ENCODE assay signal across 20 cellular contexts in genomic region chr14:59698793-59699192, GRCh38.
DNase-seq lines count a peak whose midpoint lies in the region; ATAC-seq and TF ChIP-seq lines count a peak whose summit lies in the region.
"Had no signal": no experiment of that assay in that cellular context is flagged by ENCODE, and none has a peak within 500 bp of the region (broad histone marks: within the 10 kb centered on the region; RNA-seq: fewer than 3 reads in every experiment).

No MANE protein-coding gene starts in this region.

- peak; percentile 28 for DNase-seq in H4 (ENCODE audit: low spot score)
- peak; percentile 15 for DNase-seq in NCI-H2029 treated with DMSO at 0.1 percent for 48 hours (lab: John Stamatoyannopoulos, UW)
- peak; percentile 67 to 79 for DNase-seq in cardiac fibroblast (ENCODE audit: low read depth in 2 of 2)
- peak; percentile 19 for DNase-seq in myocyte (ENCODE audit: low read depth)
- DNase-seq in cerebellar nuclear complex (lab: John Stamatoyannopoulos, UW): no peak
- no peak for DNase-seq in CD8-positive, alpha-beta memory T cell
- DNase-seq: colonic mucosa; KG1; naive thymus-derived CD8-positive, alpha-beta T cell; NCI-H1436; SIG-M5; testis had no signal

- POLR2A ChIA-PET in CD8-positive, alpha-beta memory T cell (lab: Charles Lee): no interaction called here

- peaks cover 0 to 2% of the 10 kb centered on the region in 2 donors for H3K27me3 Mint-ChIP-seq in CD8-positive, alpha-beta memory T cell

- no peaks in the 10 kb centered on the region for H3K36me3 ChIP-seq in CD8-positive, alpha-beta memory T cell (ENCODE audit: insufficient read depth, low read length)
- H3K36me3 ChIP-seq: colonic mucosa had no signal

- no peak overlapping the region for H3K27ac Mint-ChIP-seq in CD8-positive, alpha-beta memory T cell
- H3K27ac Mint-ChIP-seq: activated T-helper 17 cell treated with anti-CD3 and anti-CD28 coated beads, Interleukin-2, amount 50 U/mL, for 72 hours; memory B cell; naive thymus-derived CD8-positive, alpha-beta T cell; T-helper 1 cell treated with Interleukin-12 subunit alpha and Interleukin-12 subunit beta and Interleukin-4 antibody, amounts not matched to agents 30 μg/mL and 1 μg/mL, for 36 hours; WTC11 had no signal

- no peak overlapping the region for H3K4me3 Mint-ChIP-seq in CD8-positive, alpha-beta memory T cell
- H3K4me3 Mint-ChIP-seq: activated T-helper 17 cell treated with anti-CD3 and anti-CD28 coated beads, Interleukin-2, amount 50 U/mL, for 72 hours; memory B cell; naive thymus-derived CD8-positive, alpha-beta T cell; T-helper 1 cell treated with Interleukin-12 subunit alpha and Interleukin-12 subunit beta and Interleukin-4 antibody, amounts not matched to agents 30 μg/mL and 1 μg/mL, for 36 hours; WTC11 had no signal

- no peak for TF ChIP-seq CTCF in cardiac fibroblast (IDR thresholded peaks at IDR 0.05; ENCODE audit: low read depth, low read length)

- H3K36me3 Mint-ChIP-seq in CD8-positive, alpha-beta memory T cell: no peaks in the 10 kb centered on the region
- H3K36me3 Mint-ChIP-seq: memory B cell; naive thymus-derived CD8-positive, alpha-beta T cell had no signal

- no peaks in the 10 kb centered on the region for H3K4me1 ChIP-seq in CD8-positive, alpha-beta memory T cell (ENCODE audit: insufficient read depth, low read length)
- H3K4me1 ChIP-seq: colonic mucosa had no signal

- CTCF ChIA-PET in CD8-positive, alpha-beta memory T cell (lab: Charles Lee): no interaction called here

- peaks cover 0 to 5% (median 0%) of the 10 kb centered on the region in 5 donors for H3K9me3 Mint-ChIP-seq in CD8-positive, alpha-beta memory T cell
- H3K9me3 Mint-ChIP-seq: T-helper 1 cell treated with Interleukin-12 subunit alpha and Interleukin-12 subunit beta and Interleukin-4 antibody, amounts not matched to agents 30 μg/mL and 1 μg/mL, for 36 hours had no signal

- H3K4me3 ChIP-seq in cardiac fibroblast (replicated peaks in 1 of 2; ENCODE audit: low read depth in 2 of 2, low read length in 2 of 2): no peak overlapping the region
- no peak overlapping the region for H3K4me3 ChIP-seq in CD8-positive, alpha-beta memory T cell (ENCODE audit: low read length)
- H3K4me3 ChIP-seq: BLaER1 treated with 17β-estradiol and CSF1 and Interleukin-3, amounts not matched to agents 10 nM and 100 nM; colonic mucosa; testis had no signal

- no peak for ATAC-seq in HG03039 (IDR thresholded peaks at IDR 0.05; ENCODE audit: unreplicated experiment)
- ATAC-seq: activated T-helper 17 cell treated with anti-CD3 and anti-CD28 coated beads, Interleukin-2, amount 50 U/mL, for 72 hours; naive thymus-derived CD8-positive, alpha-beta T cell; WTC11 had no signal

- no peak overlapping the region for H3K27ac ChIP-seq in CD8-positive, alpha-beta memory T cell (ENCODE audit: low read depth, low read length)
- H3K27ac ChIP-seq: BLaER1 treated with 17β-estradiol and CSF1 and Interleukin-3, amounts not matched to agents 10 nM and 100 nM; colonic mucosa; HL-60; parathyroid adenoma; testis had no signal

- H3K9me3 ChIP-seq in CD8-positive, alpha-beta memory T cell (ENCODE audit: low read length): no peaks in the 10 kb centered on the region
- H3K9me3 ChIP-seq: colonic mucosa, testis had no signal

- H3K27me3 ChIP-seq in CD8-positive, alpha-beta memory T cell (ENCODE audit: insufficient read depth, low read length, poor library complexity, severe bottlenecking): no peaks in the 10 kb centered on the region
- H3K27me3 ChIP-seq: BLaER1 treated with 17β-estradiol and CSF1 and Interleukin-3, amounts not matched to agents 10 nM and 100 nM; colonic mucosa; testis had no signal

- no peaks in the 10 kb centered on the region for H3K4me1 Mint-ChIP-seq in CD8-positive, alpha-beta memory T cell
- H3K4me1 Mint-ChIP-seq: activated T-helper 17 cell treated with anti-CD3 and anti-CD28 coated beads, Interleukin-2, amount 50 U/mL, for 72 hours; memory B cell; naive thymus-derived CD8-positive, alpha-beta T cell; WTC11 had no signal

Comparison
In these comparisons a context has a peak if more than half of its experiments do, and no peak if none do; other contexts are left out.
1. DNase-seq: peak in H4 (single experiment), NCI-H2029 treated with DMSO at 0.1 percent for 48 hours (single experiment), cardiac fibroblast (2 of 2) and myocyte (single experiment); none in cerebellar nuclear complex (0 of 2) and CD8-positive, alpha-beta memory T cell (0 of 5).